34 cellular contexts compared by ENCODE assay signal in genomic region chrX:152131525-152131924, GRCh38. TPM values are rescaled to one million over a fixed set of nuclear protein-coding genes. Genes with fewer than 3 reads are reported as not detected.
"Had no signal": no experiment of that assay in that cellular context is flagged by ENCODE, and none has a peak within 500 bp of the region (broad histone marks: within the 10 kb centered on the region; RNA-seq: fewer than 3 reads in every experiment).

No MANE protein-coding gene starts in this region.

- H3K27ac ChIP-seq: RWPE1, SJCRH30, SK-N-MC had no signal

- H3K27me3 ChIP-seq: MG63, SJCRH30 had no signal

- H3K4me3 ChIP-seq: K562, MG63, SJCRH30, SK-N-MC had no signal

- H3K36me3 ChIP-seq: MG63, SJCRH30 had no signal

- H3K4me1 ChIP-seq: SJCRH30 had no signal

- H3K9me3 ChIP-seq: MG63, SJCRH30 had no signal

- ATAC-seq: K562, Panc1, PC-3, T-cell had no signal

- DNase-seq: Kasumi-1, KG1, MG63, NCI-H1048, NCI-H1092 treated with DMSO at 0.1 percent for 48 hours, NCI-H1105 treated with DMSO at 0.1 percent for 48 hours, NCI-H1417, NCI-H1436, NCI-H146, NCI-H1694, NCI-H187, NCI-H1930, NCI-H2029 treated with DMSO at 0.1 percent for 48 hours, NCI-H2081 treated with DMSO at 0.1 percent for 48 hours, NCI-H2107, NCI-H2171, NCI-H226, NCI-H446 treated with DMSO at 0.1 percent for 48 hours, NCI-H510A, NCI-H524, NCI-H526, NCI-H69, NCI-H748 treated with DMSO at 0.1 percent for 48 hours, NCI-H82, OCI-M1, PC-3, SHP77, SIG-M5, SJCRH30, T-cell had no signal

RNA-seq across cellular contexts. Expression of gene MAGEA10, which starts 6.9 kb away (rescaled TPM):
- total RNA-seq: PC-3, SJCRH30, T-cell had no signal
